ENCODE assay signal across 13 cellular contexts in the genomic region with DNA sequence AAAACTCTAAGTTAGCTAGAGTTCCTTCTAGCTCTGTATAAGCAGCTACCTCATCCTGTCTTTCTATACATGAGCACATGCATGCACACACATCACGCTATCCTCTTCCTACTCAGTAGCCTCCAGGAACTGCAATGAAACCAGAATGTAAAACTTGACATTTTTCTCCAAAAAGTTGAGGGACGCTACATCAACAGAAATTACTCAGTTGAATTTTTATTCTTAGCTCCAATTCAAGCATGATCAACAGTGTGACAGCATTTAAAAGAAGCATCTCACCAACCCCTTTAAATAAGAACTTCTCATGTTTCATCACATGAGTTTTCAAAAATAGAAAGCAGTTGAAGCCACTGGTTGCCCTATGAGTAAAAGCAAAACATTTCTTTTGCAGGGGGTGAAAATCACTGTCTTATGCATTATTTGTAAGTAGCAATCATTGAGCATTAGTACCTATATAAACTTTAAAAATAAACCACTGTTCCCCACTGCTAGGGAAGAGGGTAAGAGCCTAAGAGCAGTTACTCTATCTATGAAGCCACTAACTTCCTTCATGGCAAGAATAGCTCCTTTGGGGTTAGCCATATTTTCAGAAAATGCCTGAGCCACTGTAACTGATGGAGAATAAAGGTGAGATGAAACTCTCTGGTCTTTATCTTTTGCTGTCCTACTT.
DNase-seq lines count a peak whose midpoint lies in the region; ATAC-seq and TF ChIP-seq lines count a peak whose summit lies in the region.
"Had no signal": no experiment of that assay in that cellular context is flagged by ENCODE, and none has a peak within 500 bp of the region (broad histone marks: within the 10 kb centered on the region; RNA-seq: fewer than 3 reads in every experiment).

No MANE protein-coding gene starts in this region.

- in situ Hi-C loops in G401 (cut with HindIII; ENCODE audit: low sequenced_read_pairs), result no loop called here

- H3K4me3 ChIP-seq in fibroblast of mammary gland (ENCODE audit: control insufficient read depth, low read depth, low read length), result no peak overlapping the region
- H3K4me3 ChIP-seq: transverse colon had no signal

- peak; percentile 6 for DNase-seq in fibroblast of mammary gland (ENCODE audit: low read depth)
- DNase-seq in AG08395 (ENCODE audit: low spot score), result no peak
- no peak for DNase-seq in stimulated activated CD4-positive, alpha-beta T cell treated with anti-CD3 and anti-CD28 coated beads, Interleukin-4, amount 100 ng/mL, for 24 hours
- DNase-seq in amniotic stem cell (lab: John Stamatoyannopoulos, UW), result no peak
- no peak for DNase-seq in G401 (ENCODE audit: low spot score)
- DNase-seq: activated CD8-positive, alpha-beta T cell treated with anti-CD3 and anti-CD28 coated beads for 36 hours; aorta; kidney; NCI-H2029; transverse colon had no signal

- no peak for TF ChIP-seq CTCF in fibroblast of mammary gland (conservative IDR thresholded peaks at IDR 0.05; ENCODE audit: control insufficient read depth, insufficient read depth, low read depth, low read length)

- ATAC-seq in GM18519 (IDR thresholded peaks at IDR 0.05; ENCODE audit: low FRiP score, unreplicated experiment) (peak; percentile 80), GM21447 (IDR thresholded peaks at IDR 0.05; ENCODE audit: unreplicated experiment) (peak; percentile 76), HG03108 (IDR thresholded peaks at IDR 0.05; ENCODE audit: unreplicated experiment) (peak; percentile 73)
- ATAC-seq: activated CD8-positive, alpha-beta T cell treated with anti-CD3 and anti-CD28 coated beads for 36 hours had no signal
